ENCODE assay signal across 1 cellular context in genomic region chr7:39616138-39616537, GRCh38.
TF ChIP-seq lines count a peak whose summit lies in the region.

No MANE protein-coding gene starts in this region.

TF ChIP-seq in HepG2, 621 proteins besides CTCF, POLR2A, EP300 and RAD21:
- no peak for TF ChIP-seq ZNF652 (CRISPR knock-in tag; IDR thresholded peaks at IDR 0.05; ENCODE audit: borderline replicate concordance, low read depth)
- TF ChIP-seq TRAFD1 (CRISPR knock-in tag; IDR thresholded peaks at IDR 0.05; ENCODE audit: borderline replicate concordance), result no peak
- TF ChIP-seq, protein P1, sequence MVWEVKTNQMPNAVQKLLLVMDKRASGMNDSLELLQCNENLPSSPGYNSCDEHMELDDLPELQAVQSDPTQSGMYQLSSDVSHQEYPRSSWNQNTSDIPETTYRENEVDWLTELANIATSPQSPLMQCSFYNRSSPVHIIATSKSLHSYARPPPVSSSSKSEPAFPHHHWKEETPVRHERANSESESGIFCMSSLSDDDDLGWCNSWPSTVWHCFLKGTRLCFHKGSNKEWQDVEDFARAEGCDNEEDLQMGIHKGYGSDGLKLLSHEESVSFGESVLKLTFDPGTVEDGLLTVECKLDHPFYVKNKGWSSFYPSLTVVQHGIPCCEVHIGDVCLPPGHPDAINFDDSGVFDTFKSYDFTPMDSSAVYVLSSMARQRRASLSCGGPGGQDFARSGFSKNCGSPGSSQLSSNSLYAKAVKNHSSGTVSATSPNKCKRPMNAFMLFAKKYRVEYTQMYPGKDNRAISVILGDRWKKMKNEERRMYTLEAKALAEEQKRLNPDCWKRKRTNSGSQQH (CRISPR knock-in tag; IDR thresholded peaks at IDR 0.05; ENCODE audit: low read depth), result no peak
- no peak for TF ChIP-seq RCOR2 (CRISPR knock-in tag; IDR thresholded peaks at IDR 0.05)
- TF ChIP-seq ZSCAN12 (CRISPR knock-in tag; IDR thresholded peaks at IDR 0.05), result no peak
- TF ChIP-seq CENPT (CRISPR knock-in tag; IDR thresholded peaks at IDR 0.05; ENCODE audit: low read depth), result no peak
